14 cellular contexts compared by ENCODE assay signal in genomic region chr6:158739673-158740072, GRCh38.
DNase-seq lines count a peak whose midpoint lies in the region; ATAC-seq and TF ChIP-seq lines count a peak whose summit lies in the region.
"Had no signal": no experiment of that assay in that cellular context is flagged by ENCODE, and none has a peak within 500 bp of the region (broad histone marks: within the 10 kb centered on the region; RNA-seq: fewer than 3 reads in every experiment).

No MANE protein-coding gene starts in this region.

- H3K4me2 ChIP-seq in PC-9 = no peak overlapping the region
- H3K4me2 ChIP-seq: BLaER1 had no signal

- H3K27me3 ChIP-seq in PC-9 (ENCODE audit: insufficient read depth, low read depth) = no peaks in the 10 kb centered on the region
- no peaks in the 10 kb centered on the region for H3K27me3 ChIP-seq in colonic mucosa
- H3K27me3 ChIP-seq: BLaER1 had no signal

- peak overlapping the region; percentile 91 for H3K27ac ChIP-seq in PC-9
- no peak overlapping the region for H3K27ac ChIP-seq in colonic mucosa
- H3K27ac ChIP-seq: BLaER1 had no signal

- BruUV-seq in Calu3 (replicated peaks; lab: Mats Ljungman, UMichigan) = no TSS peak
- no TSS peak for BruUV-seq in PC-9 (replicated peaks; lab: Mats Ljungman, UMichigan)

- peaks cover 9% of the 10 kb centered on the region for H3K9me3 ChIP-seq in PC-9 (ENCODE audit: insufficient read depth, low read depth)
- no peaks in the 10 kb centered on the region for H3K9me3 ChIP-seq in colonic mucosa

- DNase-seq in activated CD4-positive, alpha-beta T cell treated with anti-CD3 and anti-CD28 coated beads, Interleukin-2, amount 10 ng/mL, durations not matched to agents 24 days and 14 days = no peak
- no peak for DNase-seq in activated CD4-positive, alpha-beta T cell treated with anti-CD3 and anti-CD28 coated beads, Interleukin-2, amount 50 U/mL, for 1 hour
- DNase-seq in Calu3 = no peak
- DNase-seq in PC-9 = no peak
- DNase-seq in central memory CD8-positive, alpha-beta T cell (ENCODE audit: low spot score in 2 of 2) = no peak
- DNase-seq in colonic mucosa = no peak
- no peak for DNase-seq in GDM1 (lab: John Stamatoyannopoulos, UW)
- DNase-seq: 8988T; CD4-positive, alpha-beta memory T cell; DMS79 treated with DMSO at 0.1 percent for 48 hours; H9 had no signal

- H3K36me3 ChIP-seq in PC-9 (ENCODE audit: low read depth) = peaks cover 43% of the 10 kb centered on the region
- H3K36me3 ChIP-seq in colonic mucosa = no peaks in the 10 kb centered on the region
- H3K36me3 ChIP-seq: BLaER1 had no signal

- intact Hi-C loops in activated CD4-positive, alpha-beta T cell treated with anti-CD3 and anti-CD28 coated beads, Interleukin-2, amount 10 ng/mL, durations not matched to agents 24 days and 14 days (cut with micrococcal nuclease) = no loop called here
- intact Hi-C loops in Calu3 (cut with micrococcal nuclease; ENCODE audit: unreplicated experiment) = no loop called here
- intact Hi-C loops in PC-9 (cut with micrococcal nuclease; ENCODE audit: unreplicated experiment) = no loop called here
- intact Hi-C loops in colonic mucosa (cut with DNase I) = no loop called here

- peaks cover 10% of the 10 kb centered on the region for H3K9me3 Mint-ChIP-seq in activated CD4-positive, alpha-beta T cell treated with anti-CD3 and anti-CD28 coated beads, Interleukin-2, amount 10 ng/mL, durations not matched to agents 24 days and 14 days
- H3K9me3 Mint-ChIP-seq in Calu3 (ENCODE audit: low read depth, unreplicated experiment) = peaks cover 4% of the 10 kb centered on the region
- H3K9me3 Mint-ChIP-seq in central memory CD8-positive, alpha-beta T cell = peaks cover 9% of the 10 kb centered on the region

- no peak for ATAC-seq in central memory CD8-positive, alpha-beta T cell (replicated peaks; ENCODE audit: extremely low read depth, poor library complexity, severe bottlenecking)
- ATAC-seq: GM12878 had no signal

- H2AFZ ChIP-seq in PC-9 = no peak overlapping the region

- peaks cover 62% of the 10 kb centered on the region for H3F3A ChIP-seq in PC-9 (ENCODE audit: insufficient read depth, low read depth)

- no peak overlapping the region for H3K4me3 Mint-ChIP-seq in activated CD4-positive, alpha-beta T cell treated with anti-CD3 and anti-CD28 coated beads, Interleukin-2, amount 10 ng/mL, durations not matched to agents 24 days and 14 days
- no peak overlapping the region for H3K4me3 Mint-ChIP-seq in Calu3 (ENCODE audit: low read depth, unreplicated experiment)
- no peak overlapping the region for H3K4me3 Mint-ChIP-seq in central memory CD8-positive, alpha-beta T cell
- H3K4me3 Mint-ChIP-seq: CD14-positive monocyte; CD4-positive, alpha-beta memory T cell; H9 had no signal

- peak overlapping the region; percentile 25 for H3K27ac Mint-ChIP-seq in activated CD4-positive, alpha-beta T cell treated with anti-CD3 and anti-CD28 coated beads, Interleukin-2, amount 10 ng/mL, durations not matched to agents 24 days and 14 days
- peak overlapping the region; percentile 60 for H3K27ac Mint-ChIP-seq in Calu3 (ENCODE audit: unreplicated experiment)
- peak overlapping the region; percentile 0 for H3K27ac Mint-ChIP-seq in central memory CD8-positive, alpha-beta T cell (ENCODE audit: low read depth)
- H3K27ac Mint-ChIP-seq: H9 had no signal

- CTCF ChIA-PET in Calu3 (lab: Charles Lee) (no interaction called here), PC-9 (lab: Charles Lee) (no interaction called here)

- H3K4me3 ChIP-seq in PC-9 (no peak overlapping the region), colonic mucosa (no peak overlapping the region)
- H3K4me3 ChIP-seq: BLaER1, GM12878 had no signal

- H3K4me1 ChIP-seq in PC-9 (replicated peaks; ENCODE audit: insufficient read depth) (peaks cover 53% of the 10 kb centered on the region), colonic mucosa (no peaks in the 10 kb centered on the region)
- H3K4me1 ChIP-seq: BLaER1 had no signal

- no peak for TF ChIP-seq CTCF in Calu3 (IDR thresholded peaks at IDR 0.05; ENCODE audit: unreplicated experiment)
- TF ChIP-seq CTCF in PC-9 (conservative IDR thresholded peaks at IDR 0.05) = no peak
- no peak for TF ChIP-seq CTCF in colonic mucosa (IDR thresholded peaks at IDR 0.05)

- no peaks in the 10 kb centered on the region for H3K9me2 ChIP-seq in PC-9 (ENCODE audit: insufficient read depth)

- POLR2A ChIA-PET in PC-9 (lab: Charles Lee; ENCODE audit: unreplicated experiment) = no interaction called here

- H3K79me2 ChIP-seq in PC-9 (ENCODE audit: low read depth) = peaks cover 35% of the 10 kb centered on the region

- peaks cover 77% of the 10 kb centered on the region for H3K36me3 Mint-ChIP-seq in activated CD4-positive, alpha-beta T cell treated with anti-CD3 and anti-CD28 coated beads, Interleukin-2, amount 10 ng/mL, durations not matched to agents 24 days and 14 days (ENCODE audit: low read depth)
- peaks cover 22% of the 10 kb centered on the region for H3K36me3 Mint-ChIP-seq in Calu3 (ENCODE audit: insufficient read depth, unreplicated experiment)
- peaks cover 36% of the 10 kb centered on the region for H3K36me3 Mint-ChIP-seq in central memory CD8-positive, alpha-beta T cell (ENCODE audit: insufficient read depth)

- H3K27me3 Mint-ChIP-seq in activated CD4-positive, alpha-beta T cell treated with anti-CD3 and anti-CD28 coated beads, Interleukin-2, amount 10 ng/mL, durations not matched to agents 24 days and 14 days = no peaks in the 10 kb centered on the region
- no peaks in the 10 kb centered on the region for H3K27me3 Mint-ChIP-seq in Calu3 (ENCODE audit: unreplicated experiment)
- H3K27me3 Mint-ChIP-seq in central memory CD8-positive, alpha-beta T cell = no peaks in the 10 kb centered on the region
- H3K27me3 Mint-ChIP-seq: CD4-positive, alpha-beta memory T cell had no signal

- peaks cover 12% of the 10 kb centered on the region for H3K4me1 Mint-ChIP-seq in activated CD4-positive, alpha-beta T cell treated with anti-CD3 and anti-CD28 coated beads, Interleukin-2, amount 10 ng/mL, durations not matched to agents 24 days and 14 days
- H3K4me1 Mint-ChIP-seq in Calu3 (ENCODE audit: low read depth, unreplicated experiment) = peaks cover 42% of the 10 kb centered on the region
- H3K4me1 Mint-ChIP-seq in central memory CD8-positive, alpha-beta T cell = peaks cover 7% of the 10 kb centered on the region
- H3K4me1 Mint-ChIP-seq: H9 had no signal

- no peak overlapping the region for H3K9ac ChIP-seq in colonic mucosa (ENCODE audit: low read depth in 2 of 2, low read length in 2 of 2)
- H3K9ac ChIP-seq: BLaER1 had no signal

- H4K20me1 ChIP-seq in PC-9 (ENCODE audit: insufficient read depth) = no peaks in the 10 kb centered on the region
- H4K20me1 ChIP-seq: BLaER1 had no signal

Comparison
In these comparisons a context has a peak if more than half of its experiments do, and no peak if none do; other contexts are left out.
1. H3K27ac Mint-ChIP-seq: peak in every context shown above with its lines; median percentile 60 in Calu3; 25 in activated CD4-positive, alpha-beta T cell treated with anti-CD3 and anti-CD28 coated beads, Interleukin-2, amount 10 ng/mL, durations not matched to agents 24 days and 14 days; 0 in central memory CD8-positive, alpha-beta T cell.